ENCODE assay signal across 8 cellular contexts in the genomic region with DNA sequence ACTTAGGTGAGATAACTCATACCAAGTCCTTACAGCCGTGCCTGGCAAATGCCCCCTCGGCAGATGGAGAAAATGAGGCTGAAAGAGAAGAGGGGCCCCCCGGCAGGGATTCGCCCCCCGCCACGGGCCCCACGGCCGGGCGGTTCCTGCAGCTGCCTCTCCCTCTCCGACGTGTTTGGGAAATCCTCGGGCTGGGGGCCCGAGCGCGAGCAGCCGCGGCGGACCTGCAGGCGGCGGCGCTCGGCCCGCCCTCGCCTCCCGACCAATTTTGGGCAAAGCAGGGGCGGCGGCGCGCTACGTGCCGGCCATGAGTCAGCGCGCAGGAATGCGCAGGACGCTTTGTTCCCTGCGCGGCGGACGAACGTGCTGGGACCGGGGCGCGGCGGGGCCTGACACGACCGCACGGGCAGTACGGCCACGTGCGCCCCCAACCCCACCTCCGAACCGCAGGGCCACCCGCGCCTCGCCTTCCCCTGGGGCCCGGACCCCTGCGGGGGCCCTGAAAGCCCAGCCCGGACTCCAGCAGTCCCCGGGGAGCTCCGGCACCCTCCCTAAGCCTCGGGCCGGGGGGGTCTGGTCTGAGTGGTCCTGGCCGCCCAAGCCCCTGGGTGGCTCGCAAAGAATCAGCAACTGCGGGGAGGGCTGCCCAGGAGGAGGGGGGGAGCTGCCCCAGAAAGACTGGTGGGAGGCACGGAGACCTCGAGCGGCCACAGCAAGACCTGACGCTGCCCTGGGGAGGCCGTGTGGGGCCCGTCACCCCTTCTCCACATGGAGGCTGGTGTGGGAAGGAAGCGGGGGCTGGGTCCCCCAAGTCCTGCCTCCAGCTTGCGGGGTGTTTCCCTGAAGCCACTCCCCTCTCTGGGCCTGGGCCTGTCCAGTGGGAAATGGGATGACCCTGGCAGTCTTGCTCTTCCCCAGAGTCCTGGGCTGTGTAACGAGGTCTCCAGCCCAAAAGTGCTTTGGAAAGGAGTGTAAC.
DNase-seq lines count a peak whose midpoint lies in the region; ATAC-seq and TF ChIP-seq lines count a peak whose summit lies in the region.

No MANE protein-coding gene starts in this region.

- no peaks in the 10 kb centered on the region for H3K36me3 ChIP-seq in Loucy (ENCODE audit: insufficient read depth, low read length)

- TF ChIP-seq CTCF in GM10266 (IDR thresholded peaks at IDR 0.05; ENCODE audit: control insufficient read depth, insufficient read depth, low read depth, missing control alignments) (peak; percentile 8), Loucy (conservative IDR thresholded peaks at IDR 0.05; ENCODE audit: low read length) (no peak)

- H3K4me2 ChIP-seq in Loucy (ENCODE audit: low read depth, low read length, poor library complexity, severe bottlenecking) = peak overlapping the region; percentile 61

- no peaks in the 10 kb centered on the region for H3K79me2 ChIP-seq in Loucy (ENCODE audit: insufficient read depth, low read length)

- H3F3A ChIP-seq in Loucy (ENCODE audit: low read depth) = no peaks in the 10 kb centered on the region

- DNase-seq in GM10266 (ENCODE audit: extremely low spot score) = peak; percentile 80
- peak; percentile 69 for DNase-seq in activated effector memory CD4-positive, alpha-beta T cell treated with anti-CD3 and anti-CD28 coated beads, Interleukin-2, amount 50 U/mL, for 16 hours
- peak; percentile 92 for DNase-seq in glomerular visceral epithelial cell (ENCODE audit: extremely low spot score)
- DNase-seq in posterior cingulate gyrus = peak in 8 of 10 donors; percentile 55 to 96 (median 72)
- DNase-seq in central memory CD4-positive, alpha-beta T cell = no peak
- no peak for DNase-seq in COR-L47 (lab: John Stamatoyannopoulos, UW)

- H2AFZ ChIP-seq in Loucy (ENCODE audit: low read length) = peak overlapping the region; percentile 42

- H3K4me1 ChIP-seq in Loucy (ENCODE audit: insufficient read depth, low read length, poor library complexity, severe bottlenecking) = no peaks in the 10 kb centered on the region

- H3K9me2 ChIP-seq in Loucy (replicated peaks; ENCODE audit: low read depth, low read length) = no peaks in the 10 kb centered on the region

- peak overlapping the region; percentile 62 for H3K4me3 ChIP-seq in Loucy (ENCODE audit: low read length, poor library complexity, severe bottlenecking)

- intact Hi-C loops in posterior cingulate gyrus (cut with DNase I) = no loop called here

- no peak overlapping the region for H3K9ac ChIP-seq in Loucy (ENCODE audit: low read depth, low read length, poor library complexity, severe bottlenecking)

- H3K9me3 ChIP-seq in Loucy (ENCODE audit: insufficient read depth, low read depth, low read length) = no peaks in the 10 kb centered on the region

- H3K27me3 ChIP-seq in Loucy (ENCODE audit: insufficient read depth, low read length, poor library complexity, severe bottlenecking) = no peaks in the 10 kb centered on the region

- H4K20me1 ChIP-seq in Loucy (ENCODE audit: insufficient read depth, low read length, poor library complexity, severe bottlenecking) = no peaks in the 10 kb centered on the region

- no peak for ATAC-seq in HG03521 (IDR thresholded peaks at IDR 0.05; ENCODE audit: unreplicated experiment)

Comparison
In these comparisons a context has a peak if more than half of its experiments do, and no peak if none do; other contexts are left out.
1. DNase-seq: peak in GM10266 (single experiment), activated effector memory CD4-positive, alpha-beta T cell treated with anti-CD3 and anti-CD28 coated beads, Interleukin-2, amount 50 U/mL, for 16 hours (single experiment), glomerular visceral epithelial cell (single experiment) and posterior cingulate gyrus (8 of 10); none in central memory CD4-positive, alpha-beta T cell (single experiment) and COR-L47 (single experiment).